Comparison of ENCODE assay signal across 1 cellular context in genomic region chr20:62516345-62516744, GRCh38.
TF ChIP-seq lines count a peak whose summit lies in the region.

No MANE protein-coding gene starts in this region.

TF ChIP-seq in K562, 482 proteins besides CTCF, POLR2A, EP300 and RAD21 (continued from another document):
- no peak for TF ChIP-seq ZNF592 (IDR thresholded peaks at IDR 0.05)
- TF ChIP-seq ZNF77 (CRISPR knock-in tag; IDR thresholded peaks at IDR 0.05) = no peak
- no peak for TF ChIP-seq CLOCK (CRISPR knock-in tag; IDR thresholded peaks at IDR 0.05; ENCODE audit: borderline replicate concordance)
- 0 out of 2 replicates have a peak, but pooled peaks have one; percentile 31 for TF ChIP-seq REST (CRISPR knock-in tag; IDR thresholded peaks at IDR 0.05; ENCODE audit: low read depth)
- no peak for TF ChIP-seq ZNF124 (CRISPR knock-in tag; IDR thresholded peaks at IDR 0.05)
- no peak for TF ChIP-seq AFF4 (CRISPR knock-in tag; IDR thresholded peaks at IDR 0.05)
- no peak for TF ChIP-seq NEUROD1 (IDR thresholded peaks at IDR 0.05; ENCODE audit: borderline replicate concordance, low read depth, low read length, partially characterized antibody)
- no peak for TF ChIP-seq ZNF398 (CRISPR knock-in tag; IDR thresholded peaks at IDR 0.05)
- no peak for TF ChIP-seq ZBTB17 (CRISPR knock-in tag; IDR thresholded peaks at IDR 0.05)
- TF ChIP-seq CBFB (CRISPR knock-in tag; IDR thresholded peaks at IDR 0.05) = no peak
- no peak for TF ChIP-seq ZNF511 (CRISPR knock-in tag; IDR thresholded peaks at IDR 0.05)
- TF ChIP-seq MEF2D (tag; conservative IDR thresholded peaks at IDR 0.05; ENCODE audit: low read depth) = no peak
- no peak for TF ChIP-seq HEY1 (CRISPR knock-in tag; IDR thresholded peaks at IDR 0.05; ENCODE audit: borderline replicate concordance)
- TF ChIP-seq YBX1 (IDR thresholded peaks at IDR 0.05) = no peak
- no peak for TF ChIP-seq PHF8 (IDR thresholded peaks at IDR 0.05; ENCODE audit: borderline replicate concordance, low read length)
- no peak for TF ChIP-seq ARID4B (CRISPR knock-in tag; IDR thresholded peaks at IDR 0.05)
- no peak for TF ChIP-seq CBX2 (IDR thresholded peaks at IDR 0.05; ENCODE audit: insufficient read depth, low read length, poor library complexity, severe bottlenecking)
- TF ChIP-seq SAFB2 (IDR thresholded peaks at IDR 0.05; ENCODE audit: borderline replicate concordance, low read depth, low read length, severe bottlenecking) = no peak
TF ChIP-seq in K562: peak in this region for 25.
